ENCODE assay signal across 23 cellular contexts in the genomic region with DNA sequence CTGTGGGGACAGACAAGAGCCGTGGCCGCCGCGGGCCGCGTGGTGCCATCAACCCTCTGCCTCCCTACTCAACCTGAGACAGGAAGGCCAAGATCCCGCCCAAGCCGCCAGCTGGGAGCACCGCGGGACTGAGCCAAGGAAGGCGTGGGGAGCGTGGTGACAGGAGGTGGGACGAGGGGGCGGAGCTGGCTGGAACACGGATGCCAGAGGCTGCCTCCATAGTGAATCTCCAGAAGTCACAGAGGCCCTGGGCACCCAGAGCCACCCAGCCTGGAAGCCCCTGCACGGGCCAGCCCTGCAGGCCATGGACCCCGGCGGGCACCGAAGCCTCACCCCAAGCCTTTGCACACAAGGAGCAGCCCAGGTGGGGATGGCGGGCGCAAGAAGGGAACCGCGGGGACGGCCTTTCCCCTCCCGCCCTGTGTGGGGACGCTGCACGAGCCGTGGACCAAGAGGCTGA.
"Had no signal": no experiment of that assay in that cellular context is flagged by ENCODE, and none has a peak within 500 bp of the region (broad histone marks: within the 10 kb centered on the region; RNA-seq: fewer than 3 reads in every experiment).

No MANE protein-coding gene starts in this region.

- H3K4me1 Mint-ChIP-seq: mesothelial cell of epicardium had no signal

- H3K36me3 ChIP-seq: adrenal gland, neural progenitor cell, ovary, right lobe of liver, suprapubic skin, WERI-Rb-1 had no signal

- H3K9me3 ChIP-seq: adrenal gland, gastroesophageal sphincter, ovary, right lobe of liver, suprapubic skin, tibial nerve had no signal

- H3K9me3 Mint-ChIP-seq: activated T-helper 17 cell treated with anti-CD3 and anti-CD28 coated beads, Interleukin-2, amount 50 U/mL, for 72 hours; naive thymus-derived CD8-positive, alpha-beta T cell; stimulated activated effector memory CD8-positive, alpha-beta T cell treated with anti-CD3 and anti-CD28 coated beads, Interleukin-12 subunit alpha, Interleukin-12 subunit beta, amount 100 ng/mL, for 72 hours had no signal

- DNase-seq: activated CD4-positive, alpha-beta T cell treated with anti-CD3 and anti-CD28 coated beads for 1 hour; activated CD4-positive, alpha-beta T cell treated with anti-CD3 and anti-CD28 coated beads, Interleukin-2, amount 50 U/mL, for 1 hour; activated CD8-positive, alpha-beta T cell treated with anti-CD3 and anti-CD28 coated beads, Interleukin-2, amount 10 ng/mL, durations not matched to agents 7 days and 5 days; activated naive CD4-positive, alpha-beta T cell; activated T-cell treated with anti-CD3 and anti-CD28 coated beads, Interleukin-2, amount 50 U/mL, for 1 hour; adrenal gland; stimulated activated CD4-positive, alpha-beta T cell treated with anti-CD3 and anti-CD28 coated beads, Interleukin-1b, Interleukin-23, amount 100 ng/mL, for 48 hours; stimulated activated naive CD8-positive, alpha-beta T cell treated with anti-CD3 and anti-CD28 coated beads, Interleukin-15, amount 100 ng/mL, for 72 hours; WERI-Rb-1 had no signal

- H3K27ac Mint-ChIP-seq: activated CD8-positive, alpha-beta T cell treated with anti-CD3 and anti-CD28 coated beads, Interleukin-2, amount 10 ng/mL, durations not matched to agents 7 days and 5 days; activated naive CD8-positive, alpha-beta T cell; activated T-helper 17 cell treated with anti-CD3 and anti-CD28 coated beads, Interleukin-2, amount 50 U/mL, for 72 hours; mesothelial cell of epicardium; neural progenitor cell; stimulated activated effector memory CD8-positive, alpha-beta T cell treated with anti-CD3 and anti-CD28 coated beads, Interleukin-12 subunit alpha, Interleukin-12 subunit beta, amount 100 ng/mL, for 72 hours; stimulated activated naive CD8-positive, alpha-beta T cell treated with anti-CD3 and anti-CD28 coated beads, Interleukin-15, amount 100 ng/mL, for 72 hours had no signal

- H3K4me3 ChIP-seq: adrenal gland, gastroesophageal sphincter, neural progenitor cell, ovary, right lobe of liver, skin epidermis, suprapubic skin, tibial nerve had no signal

- H3K4me3 Mint-ChIP-seq: activated CD8-positive, alpha-beta T cell treated with anti-CD3 and anti-CD28 coated beads, Interleukin-2, amount 10 ng/mL, durations not matched to agents 7 days and 5 days; activated naive CD8-positive, alpha-beta T cell; activated T-helper 17 cell treated with anti-CD3 and anti-CD28 coated beads, Interleukin-2, amount 50 U/mL, for 72 hours; central memory CD8-positive, alpha-beta T cell; mesothelial cell of epicardium; naive thymus-derived CD8-positive, alpha-beta T cell; neural progenitor cell; stimulated activated effector memory CD8-positive, alpha-beta T cell treated with anti-CD3 and anti-CD28 coated beads, Interleukin-12 subunit alpha, Interleukin-12 subunit beta, amount 100 ng/mL, for 72 hours; stimulated activated naive CD8-positive, alpha-beta T cell treated with anti-CD3 and anti-CD28 coated beads, Interleukin-15, amount 100 ng/mL, for 72 hours had no signal

- H3K4me1 ChIP-seq: adrenal gland, neural progenitor cell, right lobe of liver, suprapubic skin, tibial nerve had no signal

- H3K27ac ChIP-seq: adrenal gland, epithelial cell of prostate, gastroesophageal sphincter, neural progenitor cell, ovary, right lobe of liver, skin epidermis, suprapubic skin, tibial nerve, WERI-Rb-1 had no signal

- ATAC-seq: activated CD8-positive, alpha-beta T cell treated with anti-CD3 and anti-CD28 coated beads, Interleukin-2, amount 10 ng/mL, durations not matched to agents 7 days and 5 days; activated T-helper 17 cell treated with anti-CD3 and anti-CD28 coated beads, Interleukin-2, amount 50 U/mL, for 72 hours; gastroesophageal sphincter; naive thymus-derived CD8-positive, alpha-beta T cell; right lobe of liver; stimulated activated effector memory CD8-positive, alpha-beta T cell treated with anti-CD3 and anti-CD28 coated beads, Interleukin-12 subunit alpha, Interleukin-12 subunit beta, amount 100 ng/mL, for 72 hours had no signal

- H3K27me3 Mint-ChIP-seq: activated naive CD8-positive, alpha-beta T cell had no signal

- H3K36me3 Mint-ChIP-seq: activated naive CD8-positive, alpha-beta T cell; mesothelial cell of epicardium; naive thymus-derived CD8-positive, alpha-beta T cell; neural progenitor cell had no signal

- H3K27me3 ChIP-seq: adrenal gland, ovary, right lobe of liver had no signal
